Comparison of ENCODE assay signal across 15 cellular contexts in the genomic region with DNA sequence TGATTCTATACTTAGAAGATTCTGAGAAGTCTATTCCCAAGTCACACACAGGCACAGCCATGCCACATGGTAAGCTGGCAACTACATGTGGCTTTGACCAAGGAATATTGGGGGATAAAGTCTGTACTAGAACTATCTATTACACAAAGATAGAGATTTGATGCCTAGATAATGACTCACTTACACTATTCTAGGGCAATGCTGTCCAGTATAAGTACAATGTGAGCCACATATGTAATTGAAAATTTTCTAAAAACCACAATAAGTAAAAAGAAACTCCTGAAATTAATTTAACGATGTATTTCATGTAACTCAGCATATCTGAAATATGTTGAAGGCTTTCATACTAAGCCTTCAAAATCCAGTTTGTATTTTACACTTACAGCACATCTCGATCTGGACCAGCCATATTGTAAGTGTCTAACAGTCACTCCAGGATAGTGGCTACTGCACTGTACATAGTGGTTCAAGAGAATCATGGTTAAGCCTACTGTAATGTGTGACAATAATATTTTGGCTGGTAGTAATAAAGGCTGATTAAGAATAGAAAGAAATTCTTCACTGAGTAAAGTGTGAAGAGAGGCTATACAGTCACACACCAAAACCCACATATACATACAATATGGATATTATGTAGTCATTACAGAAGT.
DNase-seq lines count a peak whose midpoint lies in the region; ATAC-seq, FAIRE-seq and TF ChIP-seq lines count a peak whose summit lies in the region.
"Had no signal": no experiment of that assay in that cellular context is flagged by ENCODE, and none has a peak within 500 bp of the region (broad histone marks: within the 10 kb centered on the region; RNA-seq: fewer than 3 reads in every experiment).

No MANE protein-coding gene starts in this region.

- no TSS peak for BruUV-seq in HepG2 (replicated peaks; lab: Mats Ljungman, UMichigan)

- 95% methylated on average over 2 of the region's 2 CpGs for WGBS in HepG2 (ENCODE audit: low lambda C conversion rate)
- whole genome bisulfite sequencing in right lobe of liver (ENCODE audit: insufficient coverage, low coverage, low lambda C conversion rate, missing lambda C conversion rate) = 85% methylated on average over 2 of the region's 2 CpGs

- no peaks in the 10 kb centered on the region for H3K79me2 ChIP-seq in HepG2 (ENCODE audit: insufficient read depth, low read length)

- intact Hi-C loops in HepG2 (cut with micrococcal nuclease; ENCODE audit: unreplicated experiment) (no loop called here), right lobe of liver (cut with DNase I) (no loop called here)

- H3K36me3 ChIP-seq in HepG2 (replicated peaks in 1 of 2; ENCODE audit: control insufficient read depth in 1 of 2, insufficient read depth in 2 of 2, low read length in 2 of 2) (0 out of 5 replicates have a peak, but pooled peaks cover 0 to 4% of the 10 kb centered on the region in 2 experiments), right lobe of liver (no peaks in the 10 kb centered on the region)

- no peak for TF ChIP-seq RAD21 in HepG2 (CRISPR knock-in tag; IDR thresholded peaks at IDR 0.05)

- H2AFZ ChIP-seq in HepG2 (ENCODE audit: low read length) = no peak overlapping the region
- H2AFZ ChIP-seq: GM23248 had no signal

- no peak for TF ChIP-seq CTCF in HepG2 (CRISPR knock-in tag; IDR thresholded peaks at IDR 0.05)
- TF ChIP-seq CTCF in right lobe of liver (IDR thresholded peaks at IDR 0.05) = no peak
- no peak for TF ChIP-seq CTCF in mesothelial cell of epicardium (IDR thresholded peaks at IDR 0.05; ENCODE audit: unreplicated experiment)

- H3K4me3 ChIP-seq in HepG2 (replicated peaks in 1 of 3; ENCODE audit: insufficient read depth in 1 of 3, low read depth in 2 of 3, low read length in 3 of 3) (no peak overlapping the region), right lobe of liver (no peak overlapping the region)
- H3K4me3 ChIP-seq: BLaER1, GM23248 had no signal

- H3K27me3 ChIP-seq in HepG2 (ENCODE audit: control insufficient read depth in 1 of 2, insufficient read depth in 2 of 2, low read length in 2 of 2) (no peaks in the 10 kb centered on the region), right lobe of liver (no peaks in the 10 kb centered on the region)
- H3K27me3 ChIP-seq: BLaER1 had no signal

- FAIRE-seq in HepG2 (lab: Jason Lieb, UNC) = no peak

- no peaks in the 10 kb centered on the region for H4K20me1 ChIP-seq in HepG2 (ENCODE audit: insufficient read depth, low read length)
- H4K20me1 ChIP-seq: BLaER1 had no signal

- H3K9me3 Mint-ChIP-seq in activated T-helper 17 cell treated with anti-CD3 and anti-CD28 coated beads, Interleukin-2, amount 50 U/mL, for 72 hours = no peaks in the 10 kb centered on the region
- no peaks in the 10 kb centered on the region for H3K9me3 Mint-ChIP-seq in mesothelial cell of epicardium

- H3K4me3 Mint-ChIP-seq in activated T-helper 17 cell treated with anti-CD3 and anti-CD28 coated beads, Interleukin-2, amount 50 U/mL, for 72 hours = no peak overlapping the region
- no peak overlapping the region for H3K4me3 Mint-ChIP-seq in mesothelial cell of epicardium

- H3K27ac ChIP-seq in HepG2 (ENCODE audit: extremely low read length, insufficient read depth, low read length) = no peak overlapping the region
- no peak overlapping the region for H3K27ac ChIP-seq in right lobe of liver
- H3K27ac ChIP-seq: 22Rv1, BLaER1, GM23248 had no signal

- TF ChIP-seq EP300 in HepG2 (IDR thresholded peaks at IDR 0.05; ENCODE audit: low read depth in 2 of 2, low read length in 2 of 2) (no peak), HepG2 (CRISPR knock-in tag; IDR thresholded peaks at IDR 0.05; ENCODE audit: borderline replicate concordance) (no peak)

- no peak for DNase-seq in activated CD4-positive, CD25-positive, alpha-beta regulatory T cell (lab: John Stamatoyannopoulos, UW)
- DNase-seq in HepG2 (ENCODE audit: low spot score) (no peak), right lobe of liver (no peak), mesothelial cell of epicardium (ENCODE audit: low spot score in 2 of 2, unreplicated experiment in 2 of 2) (no peak), HT-29 (ENCODE audit: low spot score) (no peak)
- DNase-seq: AML-193, DMS53, GF-D8, GM23248, H7 had no signal

- no peaks in the 10 kb centered on the region for H3K4me1 ChIP-seq in HepG2 (ENCODE audit: insufficient read depth, low read length)
- no peaks in the 10 kb centered on the region for H3K4me1 ChIP-seq in right lobe of liver
- H3K4me1 ChIP-seq: BLaER1 had no signal

- no peak for TF ChIP-seq POLR2A in HepG2 (IDR thresholded peaks at IDR 0.05; ENCODE audit: insufficient read depth in 1 of 2, low read depth in 2 of 2, low read length in 2 of 2)
- TF ChIP-seq POLR2A in right lobe of liver (IDR thresholded peaks at IDR 0.05) = no peak

- H3K4me2 ChIP-seq in HepG2 (ENCODE audit: low read depth, low read length) = no peak overlapping the region
- H3K4me2 ChIP-seq: BLaER1 had no signal

- ATAC-seq in activated CD4-positive, CD25-positive, alpha-beta regulatory T cell treated with anti-CD3 and anti-CD28 coated beads, Interleukin-2, amount 50 U/mL, for 24 hours = peak; percentile 85 to 87
- no peak for ATAC-seq in HepG2
- no peak for ATAC-seq in right lobe of liver
- ATAC-seq in activated T-helper 17 cell treated with anti-CD3 and anti-CD28 coated beads, Interleukin-2, amount 50 U/mL, for 72 hours (replicated peaks) = peak; percentile 71
- no peak for ATAC-seq in GM18867 (IDR thresholded peaks at IDR 0.05; ENCODE audit: unreplicated experiment)

- no peak overlapping the region for H3K27ac Mint-ChIP-seq in activated T-helper 17 cell treated with anti-CD3 and anti-CD28 coated beads, Interleukin-2, amount 50 U/mL, for 72 hours
- no peak overlapping the region for H3K27ac Mint-ChIP-seq in mesothelial cell of epicardium

- H3K9me3 ChIP-seq in HepG2 (ENCODE audit: low read length) (no peaks in the 10 kb centered on the region), right lobe of liver (no peaks in the 10 kb centered on the region)
- H3K9me3 ChIP-seq: BLaER1 had no signal

- H3K36me3 Mint-ChIP-seq in activated T-helper 17 cell treated with anti-CD3 and anti-CD28 coated beads, Interleukin-2, amount 50 U/mL, for 72 hours (ENCODE audit: low read depth) = no peaks in the 10 kb centered on the region
- H3K36me3 Mint-ChIP-seq in mesothelial cell of epicardium = peaks cover 3% of the 10 kb centered on the region

- H3K27me3 Mint-ChIP-seq in activated T-helper 17 cell treated with anti-CD3 and anti-CD28 coated beads, Interleukin-2, amount 50 U/mL, for 72 hours = no peaks in the 10 kb centered on the region
- no peaks in the 10 kb centered on the region for H3K27me3 Mint-ChIP-seq in mesothelial cell of epicardium (ENCODE audit: low read depth)

- CTCF ChIA-PET in HepG2 (lab: Yijun Ruan, JAX; ENCODE audit: low intra/inter-chr PET ratio, low total read pairs) = no interaction called here

- POLR2A ChIA-PET in HepG2 (lab: Yijun Ruan, JAX) = no interaction called here

- H3K9ac ChIP-seq in HepG2 (ENCODE audit: insufficient read depth, low read depth, low read length) = no peak overlapping the region
- H3K9ac ChIP-seq: BLaER1, GM23248 had no signal

- H3K4me1 Mint-ChIP-seq in activated T-helper 17 cell treated with anti-CD3 and anti-CD28 coated beads, Interleukin-2, amount 50 U/mL, for 72 hours = no peaks in the 10 kb centered on the region
- H3K4me1 Mint-ChIP-seq in mesothelial cell of epicardium = no peaks in the 10 kb centered on the region

- in situ Hi-C loops in HepG2 (cut with HindIII; ENCODE audit: extremely low pct_ligation_motif_present, low pct_unique_long_range_greater_than_20kb) = no loop called here

TF ChIP-seq in HepG2, 621 proteins besides CTCF, POLR2A, EP300 and RAD21:
- TF ChIP-seq, protein P1, sequence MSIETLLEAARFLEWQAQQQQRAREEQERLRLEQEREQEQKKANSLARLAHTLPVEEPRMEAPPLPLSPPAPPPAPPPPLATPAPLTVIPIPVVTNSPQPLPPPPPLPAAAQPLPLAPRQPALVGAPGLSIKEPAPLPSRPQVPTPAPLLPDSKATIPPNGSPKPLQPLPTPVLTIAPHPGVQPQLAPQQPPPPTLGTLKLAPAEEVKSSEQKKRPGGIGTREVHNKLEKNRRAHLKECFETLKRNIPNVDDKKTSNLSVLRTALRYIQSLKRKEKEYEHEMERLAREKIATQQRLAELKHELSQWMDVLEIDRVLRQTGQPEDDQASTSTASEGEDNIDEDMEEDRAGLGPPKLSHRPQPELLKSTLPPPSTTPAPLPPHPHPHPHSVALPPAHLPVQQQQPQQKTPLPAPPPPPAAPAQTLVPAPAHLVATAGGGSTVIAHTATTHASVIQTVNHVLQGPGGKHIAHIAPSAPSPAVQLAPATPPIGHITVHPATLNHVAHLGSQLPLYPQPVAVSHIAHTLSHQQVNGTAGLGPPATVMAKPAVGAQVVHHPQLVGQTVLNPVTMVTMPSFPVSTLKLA (IDR thresholded peaks at IDR 0.05) = peak; percentile 80
- TF ChIP-seq, protein P2, sequence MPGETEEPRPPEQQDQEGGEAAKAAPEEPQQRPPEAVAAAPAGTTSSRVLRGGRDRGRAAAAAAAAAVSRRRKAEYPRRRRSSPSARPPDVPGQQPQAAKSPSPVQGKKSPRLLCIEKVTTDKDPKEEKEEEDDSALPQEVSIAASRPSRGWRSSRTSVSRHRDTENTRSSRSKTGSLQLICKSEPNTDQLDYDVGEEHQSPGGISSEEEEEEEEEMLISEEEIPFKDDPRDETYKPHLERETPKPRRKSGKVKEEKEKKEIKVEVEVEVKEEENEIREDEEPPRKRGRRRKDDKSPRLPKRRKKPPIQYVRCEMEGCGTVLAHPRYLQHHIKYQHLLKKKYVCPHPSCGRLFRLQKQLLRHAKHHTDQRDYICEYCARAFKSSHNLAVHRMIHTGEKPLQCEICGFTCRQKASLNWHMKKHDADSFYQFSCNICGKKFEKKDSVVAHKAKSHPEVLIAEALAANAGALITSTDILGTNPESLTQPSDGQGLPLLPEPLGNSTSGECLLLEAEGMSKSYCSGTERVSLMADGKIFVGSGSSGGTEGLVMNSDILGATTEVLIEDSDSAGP (CRISPR knock-in tag; IDR thresholded peaks at IDR 0.05; ENCODE audit: borderline replicate concordance) = no peak
- TF ChIP-seq ZNF629 (CRISPR knock-in tag; conservative IDR thresholded peaks at IDR 0.05) (no peak), RBFOX2 (IDR thresholded peaks at IDR 0.05; ENCODE audit: low read depth, low read length) (no peak)

Comparison
In these comparisons a context has a peak if more than half of its experiments do, and no peak if none do; other contexts are left out.
1. ATAC-seq: peak in activated CD4-positive, CD25-positive, alpha-beta regulatory T cell treated with anti-CD3 and anti-CD28 coated beads, Interleukin-2, amount 50 U/mL, for 24 hours (2 of 2) and activated T-helper 17 cell treated with anti-CD3 and anti-CD28 coated beads, Interleukin-2, amount 50 U/mL, for 72 hours (single experiment); none in HepG2 (single experiment), right lobe of liver (0 of 4) and GM18867 (single experiment).